1 cellular context compared by ENCODE assay signal in genomic region chr3:155018621-155019330, GRCh38.
TF ChIP-seq lines count a peak whose summit lies in the region.

No MANE protein-coding gene starts in this region.

TF ChIP-seq in K562, 482 proteins besides CTCF, POLR2A, EP300 and RAD21 (continued from another document and continues in another):
- TF ChIP-seq ZNF707 (CRISPR knock-in tag; conservative IDR thresholded peaks at IDR 0.05) (no peak), CHD1 (IDR thresholded peaks at IDR 0.05; ENCODE audit: low read length) (no peak), RAD51 (IDR thresholded peaks at IDR 0.05; ENCODE audit: borderline replicate concordance, low read depth) (no peak), E2F5 (CRISPR knock-in tag; IDR thresholded peaks at IDR 0.05) (no peak), TCF7 (IDR thresholded peaks at IDR 0.05; ENCODE audit: borderline replicate concordance) (peak; percentile 75; the same call in 1 of the 2 replicates), ZFP1 (CRISPR knock-in tag; IDR thresholded peaks at IDR 0.05) (no peak), ASH1L (IDR thresholded peaks at IDR 0.05; ENCODE audit: borderline replicate concordance, low read depth, partially characterized antibody) (no peak), ZNF449 (CRISPR knock-in tag; IDR thresholded peaks at IDR 0.05) (no peak), ZNF436 (CRISPR knock-in tag; IDR thresholded peaks at IDR 0.05) (no peak), ZNF644 (tag; IDR thresholded peaks at IDR 0.05; ENCODE audit: low read depth) (peak; percentile 91), CBX3 (IDR thresholded peaks at IDR 0.05; ENCODE audit: borderline replicate concordance in 1 of 2, low read length in 2 of 2) (peak in 1 of 2 experiments; percentile 82; a peak in 2 of 3 replicates), BHLHE40 (IDR thresholded peaks at IDR 0.05; ENCODE audit: low read length) (no peak; the same call in 1 of the 2 replicates), HNRNPLL (IDR thresholded peaks at IDR 0.05; ENCODE audit: low read depth, low read length, poor library complexity, severe bottlenecking) (no peak), STAT6 (CRISPR knock-in tag; IDR thresholded peaks at IDR 0.05) (no peak), FOXP1 (CRISPR knock-in tag; IDR thresholded peaks at IDR 0.05) (no peak), TAF1 (IDR thresholded peaks at IDR 0.05; ENCODE audit: control insufficient read depth, extremely low read depth, insufficient read depth, low read length, severe bottlenecking) (no peak), HDAC1 (IDR thresholded peaks at IDR 0.05) (peak in 1 of 2 experiments; percentile 33; a peak in 1 of 4 replicates), ZNF398 (CRISPR knock-in tag; IDR thresholded peaks at IDR 0.05) (no peak), NFE2 (IDR thresholded peaks at IDR 0.05; ENCODE audit: low read depth) (peak; percentile 41), TGIF2 (CRISPR knock-in tag; IDR thresholded peaks at IDR 0.05) (no peak), REST (CRISPR knock-in tag; IDR thresholded peaks at IDR 0.05; ENCODE audit: low read depth) (no peak), THRAP3 (IDR thresholded peaks at IDR 0.05; ENCODE audit: borderline replicate concordance) (no peak), POU5F1 (IDR thresholded peaks at IDR 0.05; ENCODE audit: borderline replicate concordance, low read depth, low read length, partially characterized antibody) (no peak), FIP1L1 (IDR thresholded peaks at IDR 0.05; ENCODE audit: low read depth, low read length, poor library complexity, severe bottlenecking) (no peak), EZH2 (IDR thresholded peaks at IDR 0.05; ENCODE audit: borderline replicate concordance, low read depth, low read length) (no peak), ZNF766 (CRISPR knock-in tag; conservative IDR thresholded peaks at IDR 0.05) (peak; percentile 72; the same call in 1 of the 2 replicates), CEBPZ (IDR thresholded peaks at IDR 0.05; ENCODE audit: borderline replicate concordance, low read depth, low read length) (no peak), U2AF2 (optimal IDR thresholded peaks at IDR 0.05; ENCODE audit: low read depth, low read length) (no peak), ZSCAN32 (CRISPR knock-in tag; IDR thresholded peaks at IDR 0.05) (no peak), SRF (CRISPR knock-in tag; IDR thresholded peaks at IDR 0.05) (no peak)
